15 cellular contexts compared by ENCODE assay signal in genomic region chr20:18388860-18389259, GRCh38.
DNase-seq lines count a peak whose midpoint lies in the region; ATAC-seq and TF ChIP-seq lines count a peak whose summit lies in the region.
"Had no signal": no experiment of that assay in that cellular context is flagged by ENCODE, and none has a peak within 500 bp of the region (broad histone marks: within the 10 kb centered on the region; RNA-seq: fewer than 3 reads in every experiment).

No MANE protein-coding gene starts in this region.

- TF ChIP-seq EP300 in SK-N-SH (IDR thresholded peaks at IDR 0.05; ENCODE audit: borderline replicate concordance in 1 of 2, low read depth in 1 of 2, low read length in 1 of 2) = no peak

- H3K27me3 Mint-ChIP-seq in WTC11 (ENCODE audit: low read depth) = no peaks in the 10 kb centered on the region

- no peak for TF ChIP-seq RAD21 in SK-N-SH (IDR thresholded peaks at IDR 0.05; ENCODE audit: low read length)

- 0 out of 2 replicates have a peak, but pooled peaks cover 2% of the 10 kb centered on the region for H3K36me3 Mint-ChIP-seq in WTC11

- no peak overlapping the region for H3K4me2 ChIP-seq in SK-N-SH
- H3K4me2 ChIP-seq: smooth muscle cell had no signal

- H3K9ac ChIP-seq in SK-N-SH = no peak overlapping the region

- CTCF ChIA-PET in SK-N-SH (lab: Yijun Ruan, JAX) (no interaction called here), WTC11 (lab: Charles Lee) (interaction anchor here (1.6 kb wide), 1 partner anchor 8 kb away, joined by 4 read pairs; no protein-coding TSS in a partner anchor)

- H3K9me2 ChIP-seq in SK-N-SH = no peaks in the 10 kb centered on the region

- no peaks in the 10 kb centered on the region for H4K20me1 ChIP-seq in SK-N-SH (ENCODE audit: insufficient read depth)

- no peak for TF ChIP-seq CTCF in HFF-Myc (IDR thresholded peaks at IDR 0.05; ENCODE audit: low read depth, low read length, missing control alignments)
- no peak for TF ChIP-seq CTCF in SK-N-SH (IDR thresholded peaks at IDR 0.05)
- TF ChIP-seq CTCF in fibroblast of mammary gland (conservative IDR thresholded peaks at IDR 0.05; ENCODE audit: control insufficient read depth, insufficient read depth, low read depth, low read length) = no peak
- no peak for TF ChIP-seq CTCF in WTC11 (IDR thresholded peaks at IDR 0.05)

- no peaks in the 10 kb centered on the region for H3K36me3 ChIP-seq in SK-N-SH (replicated peaks in 1 of 2; ENCODE audit: control insufficient read depth in 1 of 2, insufficient read depth in 2 of 2, low read length in 1 of 2)

- no peak overlapping the region for H3K4me3 ChIP-seq in HFF-Myc (replicated peaks; ENCODE audit: low read depth, low read length)
- no peak overlapping the region for H3K4me3 ChIP-seq in SK-N-SH (ENCODE audit: low read depth in 2 of 2, low read length in 1 of 2)
- H3K4me3 ChIP-seq in fibroblast of mammary gland (ENCODE audit: control insufficient read depth, low read depth, low read length) = no peak overlapping the region
- H3K4me3 ChIP-seq: left ventricle myocardium inferior, SK-N-MC, smooth muscle cell, thyroid gland had no signal

- no peaks in the 10 kb centered on the region for H3K4me1 Mint-ChIP-seq in WTC11
- H3K4me1 Mint-ChIP-seq: nephron progenitor cell had no signal

- 75% methylated on average over 6 of the region's 6 CpGs for WGBS in SK-N-SH (ENCODE audit: low lambda C conversion rate)

- H3K4me3 Mint-ChIP-seq in WTC11 = no peak overlapping the region
- H3K4me3 Mint-ChIP-seq: nephron progenitor cell had no signal

- ATAC-seq in WTC11 = no peak

- no peaks in the 10 kb centered on the region for H3K9me3 ChIP-seq in SK-N-SH
- H3K9me3 ChIP-seq: left ventricle myocardium inferior, thyroid gland had no signal

- no peaks in the 10 kb centered on the region for H3K79me2 ChIP-seq in SK-N-SH (ENCODE audit: insufficient read depth)

- POLR2A ChIA-PET in SK-N-SH (lab: Yijun Ruan, JAX) = interaction anchor here (0.6 kb wide), 1 partner anchor 200 kb away, joined by 3 read pairs; no protein-coding TSS in a partner anchor
- POLR2A ChIA-PET in WTC11 (lab: Charles Lee) = no interaction called here

- H3F3A ChIP-seq in SK-N-SH (replicated peaks; ENCODE audit: insufficient read depth) = no peaks in the 10 kb centered on the region

- peak; percentile 30 for DNase-seq in HFF-Myc (ENCODE audit: extremely low read depth, low read depth)
- DNase-seq in SK-N-SH = no peak
- peak; percentile 59 for DNase-seq in fibroblast of mammary gland (ENCODE audit: low read depth)
- DNase-seq in smooth muscle cell of the brain vasculature (ENCODE audit: low read depth, low spot score) = peak; percentile 47
- DNase-seq in WTC11 (ENCODE audit: low spot score) = no peak
- DNase-seq in SIG-M5 treated with dmso at 0.1 percent for 504 hours (lab: John Stamatoyannopoulos, UW; ENCODE audit: unreplicated experiment) = no peak
- no peak for DNase-seq in DMS53 (lab: John Stamatoyannopoulos, UW)
- DNase-seq: activated CD4-positive, CD25-positive, alpha-beta regulatory T cell; left ventricle myocardium inferior; NCI-H1436 treated with DMSO at 0.1 percent for 48 hours; NCI-H526 treated with DMSO at 0.1 percent for 48 hours; nephron progenitor cell; thyroid gland had no signal

- no peak overlapping the region; the same call in 1 of the 2 replicates for H3K27ac Mint-ChIP-seq in WTC11
- H3K27ac Mint-ChIP-seq: nephron progenitor cell had no signal

- H3K9me3 Mint-ChIP-seq in WTC11 = no peaks in the 10 kb centered on the region
- H3K9me3 Mint-ChIP-seq: nephron progenitor cell had no signal

- H2AFZ ChIP-seq in SK-N-SH (ENCODE audit: low read depth) = no peak overlapping the region

- H3K27me3 ChIP-seq in SK-N-SH (ENCODE audit: insufficient read depth) = no peaks in the 10 kb centered on the region
- H3K27me3 ChIP-seq: thyroid gland had no signal

- no peaks in the 10 kb centered on the region for H3K4me1 ChIP-seq in SK-N-SH (ENCODE audit: control insufficient read depth in 1 of 2, insufficient read depth in 2 of 2, low read depth in 1 of 2, low read length in 1 of 2)
- H3K4me1 ChIP-seq: left ventricle myocardium inferior, thyroid gland had no signal

- H3K27ac ChIP-seq in SK-N-SH (ENCODE audit: low read depth in 2 of 2, low read length in 1 of 2) = no peak overlapping the region
- H3K27ac ChIP-seq: left ventricle myocardium inferior, SK-N-MC, thyroid gland had no signal

TF ChIP-seq in SK-N-SH, 30 proteins besides CTCF, POLR2A, EP300 and RAD21:
- TF ChIP-seq JUND (IDR thresholded peaks at IDR 0.05) (0 out of 2 replicates have a peak, but pooled peaks have one; percentile 18), TEAD4 (IDR thresholded peaks at IDR 0.05; ENCODE audit: borderline replicate concordance, insufficient read depth) (no peak)
TF ChIP-seq in SK-N-SH: peak in this region for 1.

TF ChIP-seq in WTC11, 78 proteins besides CTCF, POLR2A, EP300 and RAD21 (continues in another document):
- TF ChIP-seq ZBTB21 (CRISPR knock-in tag; IDR thresholded peaks at IDR 0.05; ENCODE audit: borderline replicate concordance) (no peak), RELA (CRISPR knock-in tag; IDR thresholded peaks at IDR 0.05; ENCODE audit: borderline replicate concordance) (no peak), USF2 (CRISPR knock-in tag; IDR thresholded peaks at IDR 0.05) (no peak), ZNF396 (CRISPR knock-in tag; IDR thresholded peaks at IDR 0.05; ENCODE audit: borderline replicate concordance) (no peak), MLX (CRISPR knock-in tag; IDR thresholded peaks at IDR 0.05) (no peak), NFYB (CRISPR knock-in tag; conservative IDR thresholded peaks at IDR 0.05; ENCODE audit: low read depth) (no peak), E2F4 (CRISPR knock-in tag; IDR thresholded peaks at IDR 0.05; ENCODE audit: borderline replicate concordance, low read depth) (no peak), ERG (CRISPR knock-in tag; IDR thresholded peaks at IDR 0.05) (no peak), USF1 (CRISPR knock-in tag; IDR thresholded peaks at IDR 0.05) (no peak), MXD4 (CRISPR knock-in tag; IDR thresholded peaks at IDR 0.05; ENCODE audit: borderline replicate concordance) (no peak), ZNF416 (CRISPR knock-in tag; IDR thresholded peaks at IDR 0.05) (no peak), ESRRA (CRISPR knock-in tag; IDR thresholded peaks at IDR 0.05; ENCODE audit: borderline replicate concordance) (no peak), FOXP1 (CRISPR knock-in tag; IDR thresholded peaks at IDR 0.05; ENCODE audit: borderline replicate concordance) (no peak), ELF4 (CRISPR knock-in tag; IDR thresholded peaks at IDR 0.05; ENCODE audit: low read depth) (no peak), ZNF232 (CRISPR knock-in tag; IDR thresholded peaks at IDR 0.05) (no peak), TCF7 (CRISPR knock-in tag; IDR thresholded peaks at IDR 0.05; ENCODE audit: low read depth) (no peak), SMAD4 (CRISPR knock-in tag; IDR thresholded peaks at IDR 0.05) (no peak)

Comparison
In these comparisons a context has a peak if more than half of its experiments do, and no peak if none do; other contexts are left out.
1. DNase-seq: peak in HFF-Myc (single experiment), fibroblast of mammary gland (single experiment) and smooth muscle cell of the brain vasculature (single experiment); none in SK-N-SH (single experiment), WTC11 (single experiment), SIG-M5 treated with dmso at 0.1 percent for 504 hours (single experiment) and DMS53 (single experiment).